17 cellular contexts compared by ENCODE assay signal in genomic region chr14:102417118-102417517, GRCh38. TPM values are rescaled to one million over a fixed set of nuclear protein-coding genes. Genes with fewer than 3 reads are reported as not detected.
DNase-seq lines count a peak whose midpoint lies in the region; ATAC-seq and TF ChIP-seq lines count a peak whose summit lies in the region.
"Had no signal": no experiment of that assay in that cellular context is flagged by ENCODE, and none has a peak within 500 bp of the region (broad histone marks: within the 10 kb centered on the region; RNA-seq: fewer than 3 reads in every experiment).

No MANE protein-coding gene starts in this region.

- no peaks in the 10 kb centered on the region for H3F3A ChIP-seq in PC-3 (ENCODE audit: low read length, unreplicated experiment)

- H3K4me3 Mint-ChIP-seq in nephron = no peak overlapping the region
- no peak overlapping the region for H3K4me3 Mint-ChIP-seq in stimulated activated effector memory CD8-positive, alpha-beta T cell treated with anti-CD3 and anti-CD28 coated beads, Interleukin-12 subunit alpha, Interleukin-12 subunit beta, amount 100 ng/mL, for 72 hours
- no peak overlapping the region for H3K4me3 Mint-ChIP-seq in stimulated activated memory B cell treated with anti-CD40 and anti-IgM and Interleukin-4, amounts not matched to agents 10 μg/mL and 1 μg/mL and 100 μg/mL, for 72 hours

- H3K9me2 ChIP-seq in PC-3 (replicated peaks; ENCODE audit: low read length) = no peaks in the 10 kb centered on the region

- 0 out of 2 replicates have a peak overlapping the region, but pooled peaks have one; percentile 19 for H3K27ac ChIP-seq in SK-N-MC
- peak overlapping the region; percentile 42 for H3K27ac ChIP-seq in caudate nucleus (ENCODE audit: low read depth, low read length)
- no peak overlapping the region for H3K27ac ChIP-seq in PC-3 (ENCODE audit: low read length)
- H3K27ac ChIP-seq: C4-2B had no signal

- peaks cover 20% of the 10 kb centered on the region for H3K36me3 Mint-ChIP-seq in nephron (ENCODE audit: low read depth)
- no peaks in the 10 kb centered on the region for H3K36me3 Mint-ChIP-seq in stimulated activated effector memory CD8-positive, alpha-beta T cell treated with anti-CD3 and anti-CD28 coated beads, Interleukin-12 subunit alpha, Interleukin-12 subunit beta, amount 100 ng/mL, for 72 hours
- peaks cover 28% of the 10 kb centered on the region for H3K36me3 Mint-ChIP-seq in stimulated activated memory B cell treated with anti-CD40 and anti-IgM and Interleukin-4, amounts not matched to agents 10 μg/mL and 1 μg/mL and 100 μg/mL, for 72 hours

- POLR2A ChIA-PET in PC-3 (lab: Charles Lee; ENCODE audit: unreplicated experiment) = no interaction called here

- no peaks in the 10 kb centered on the region for H3K9me3 ChIP-seq in SK-N-MC (ENCODE audit: low read depth, low read length)
- H3K9me3 ChIP-seq in PC-3 (ENCODE audit: low read length) = no peaks in the 10 kb centered on the region

- peaks cover 5% of the 10 kb centered on the region for H3K4me1 Mint-ChIP-seq in nephron
- H3K4me1 Mint-ChIP-seq in stimulated activated effector memory CD8-positive, alpha-beta T cell treated with anti-CD3 and anti-CD28 coated beads, Interleukin-12 subunit alpha, Interleukin-12 subunit beta, amount 100 ng/mL, for 72 hours = no peaks in the 10 kb centered on the region
- no peaks in the 10 kb centered on the region for H3K4me1 Mint-ChIP-seq in stimulated activated memory B cell treated with anti-CD40 and anti-IgM and Interleukin-4, amounts not matched to agents 10 μg/mL and 1 μg/mL and 100 μg/mL, for 72 hours

- no peak overlapping the region for H2AFZ ChIP-seq in PC-3 (ENCODE audit: low read length)

- H3K4me1 ChIP-seq in PC-3 (ENCODE audit: insufficient read depth, low read length) = no peaks in the 10 kb centered on the region

- BruUV-seq in PC-3 (replicated peaks; lab: Mats Ljungman, UMichigan) = no TSS peak

- CTCF ChIA-PET in PC-3 (lab: Charles Lee) = no interaction called here

- H3K36me3 ChIP-seq in SK-N-MC (ENCODE audit: insufficient read depth, low read length) = no peaks in the 10 kb centered on the region
- H3K36me3 ChIP-seq in PC-3 (ENCODE audit: low read depth, low read length) = 0 out of 2 replicates have a peak, but pooled peaks cover 5% of the 10 kb centered on the region

- no peaks in the 10 kb centered on the region for H4K20me1 ChIP-seq in PC-3 (ENCODE audit: low read length)

- no peak for DNase-seq in SK-N-MC (ENCODE audit: low read depth, low spot score)
- no peak for DNase-seq in caudate nucleus (lab: John Stamatoyannopoulos, UW)
- no peak for DNase-seq in stimulated activated effector memory CD8-positive, alpha-beta T cell treated with anti-CD3 and anti-CD28 coated beads, Interleukin-12 subunit alpha, Interleukin-12 subunit beta, amount 100 ng/mL, for 72 hours (ENCODE audit: low spot score in 2 of 2)
- DNase-seq in PC-3 = no peak
- DNase-seq in NCI-H128 (lab: John Stamatoyannopoulos, UW; ENCODE audit: unreplicated experiment) = no peak
- no peak for DNase-seq in NCI-H187 treated with DMSO at 0.1 percent for 48 hours (lab: John Stamatoyannopoulos, UW)
- DNase-seq: AML-193; H7; MM.1S; NCI-H1092 treated with DMSO at 0.1 percent for 48 hours; NCI-H2081 treated with DMSO at 0.1 percent for 48 hours; NCI-H446 treated with DMSO at 0.1 percent for 48 hours; NK-92 treated with Interleukin-12 subunit alpha and Interleukin-12 subunit beta, amount 100 ng/mL, for 24 hours; Right ventricle myocardium superior had no signal

- intact Hi-C loops in PC-3 (cut with micrococcal nuclease) = no loop called here

- H3K4me3 ChIP-seq in SK-N-MC = no peak overlapping the region
- no peak overlapping the region for H3K4me3 ChIP-seq in PC-3 (ENCODE audit: low read length)

- ATAC-seq in stimulated activated effector memory CD8-positive, alpha-beta T cell treated with anti-CD3 and anti-CD28 coated beads, Interleukin-12 subunit alpha, Interleukin-12 subunit beta, amount 100 ng/mL, for 72 hours = no peak
- no peak for ATAC-seq in PC-3
- no peak for ATAC-seq in stimulated activated memory B cell treated with anti-CD40 and anti-IgM and Interleukin-4, amounts not matched to agents 10 μg/mL and 1 μg/mL and 100 μg/mL, for 72 hours

- TF ChIP-seq CTCF in nephron (IDR thresholded peaks at IDR 0.05; ENCODE audit: unreplicated experiment in 3 of 3) = no peak
- no peak for TF ChIP-seq CTCF in PC-3 (conservative IDR thresholded peaks at IDR 0.05; ENCODE audit: low read depth, low read length)

- no peak overlapping the region for H3K4me2 ChIP-seq in PC-3 (ENCODE audit: low read length)

- no peaks in the 10 kb centered on the region for H3K27me3 ChIP-seq in PC-3 (ENCODE audit: low read length)

- peak overlapping the region; percentile 5 to 89 (median 29) for H3K27ac Mint-ChIP-seq in nephron
- peak overlapping the region; percentile 2 for H3K27ac Mint-ChIP-seq in stimulated activated effector memory CD8-positive, alpha-beta T cell treated with anti-CD3 and anti-CD28 coated beads, Interleukin-12 subunit alpha, Interleukin-12 subunit beta, amount 100 ng/mL, for 72 hours
- H3K27ac Mint-ChIP-seq in stimulated activated memory B cell treated with anti-CD40 and anti-IgM and Interleukin-4, amounts not matched to agents 10 μg/mL and 1 μg/mL and 100 μg/mL, for 72 hours = no peak overlapping the region

- H3K27me3 Mint-ChIP-seq in nephron (ENCODE audit: low read depth) = no peaks in the 10 kb centered on the region
- no peaks in the 10 kb centered on the region for H3K27me3 Mint-ChIP-seq in stimulated activated memory B cell treated with anti-CD40 and anti-IgM and Interleukin-4, amounts not matched to agents 10 μg/mL and 1 μg/mL and 100 μg/mL, for 72 hours

- H3K9ac ChIP-seq in SK-N-MC (ENCODE audit: insufficient read length) = no peak overlapping the region
- H3K9ac ChIP-seq in PC-3 (ENCODE audit: low read length) = no peak overlapping the region

- H3K9me3 Mint-ChIP-seq in nephron = no peaks in the 10 kb centered on the region
- no peaks in the 10 kb centered on the region for H3K9me3 Mint-ChIP-seq in stimulated activated effector memory CD8-positive, alpha-beta T cell treated with anti-CD3 and anti-CD28 coated beads, Interleukin-12 subunit alpha, Interleukin-12 subunit beta, amount 100 ng/mL, for 72 hours
- H3K9me3 Mint-ChIP-seq in stimulated activated memory B cell treated with anti-CD40 and anti-IgM and Interleukin-4, amounts not matched to agents 10 μg/mL and 1 μg/mL and 100 μg/mL, for 72 hours = no peaks in the 10 kb centered on the region

- no peaks in the 10 kb centered on the region for H3K79me2 ChIP-seq in PC-3 (ENCODE audit: low read length)

RNA-seq across cellular contexts. Expression of gene TECPR2, which starts 54.4 kb away (rescaled TPM):
- 15.7 and 16.7 TPM in 2 replicates for total RNA-seq in PC-3 (2014; rRNA removed)

RNA-seq across cellular contexts. Expression of gene CINP, which starts 54.4 kb away (rescaled TPM):
- total RNA-seq in PC-3 (2014; rRNA removed) = 76.9 and 83.6 TPM in 2 replicates
